Comparison of ENCODE assay signal across 1 cellular context in genomic region chr9:133633681-133633990, GRCh38.
TF ChIP-seq lines count a peak whose summit lies in the region.

No MANE protein-coding gene starts in this region.

TF ChIP-seq in K562, 482 proteins besides CTCF, POLR2A, EP300 and RAD21:
- 0 out of 2 replicates have a peak, but pooled peaks have one; percentile 41 for TF ChIP-seq MAFG (tag; conservative IDR thresholded peaks at IDR 0.05)
- TF ChIP-seq NFE2 (IDR thresholded peaks at IDR 0.05; ENCODE audit: low read depth), result peak; percentile 61
- no peak for TF ChIP-seq E2F6 (IDR thresholded peaks at IDR 0.05; ENCODE audit: borderline replicate concordance in 1 of 2, extremely low read depth in 1 of 2, insufficient read depth in 1 of 2, insufficient read length in 1 of 2, low read depth in 1 of 2, low read length in 1 of 2, poor library complexity in 1 of 2, severe bottlenecking in 1 of 2)
- 0 out of 2 replicates have a peak, but pooled peaks have one; percentile 7 for TF ChIP-seq C11orf30 (IDR thresholded peaks at IDR 0.05; ENCODE audit: low read depth)
- TF ChIP-seq POU5F1 (IDR thresholded peaks at IDR 0.05; ENCODE audit: borderline replicate concordance, low read depth, low read length, partially characterized antibody), result no peak
